In genomic region chr16:84726670-84727467, GRCh38 we compare ENCODE assay signal across 1 cellular context.
TF ChIP-seq lines count a peak whose summit lies in the region.

No MANE protein-coding gene starts in this region.

TF ChIP-seq in GM12878, 131 proteins besides CTCF, POLR2A, EP300 and RAD21 (continued from another document):
- no peak for TF ChIP-seq ZBTB40 (IDR thresholded peaks at IDR 0.05; ENCODE audit: borderline replicate concordance)
- TF ChIP-seq CHD1 (IDR thresholded peaks at IDR 0.05; ENCODE audit: low read depth, low read length) = no peak
- TF ChIP-seq BCLAF1 (IDR thresholded peaks at IDR 0.05) = no peak
- TF ChIP-seq TCF7 (IDR thresholded peaks at IDR 0.05; ENCODE audit: borderline replicate concordance) = no peak
- TF ChIP-seq CHD2 (IDR thresholded peaks at IDR 0.05; ENCODE audit: borderline replicate concordance, low read depth, low read length) = no peak
TF ChIP-seq in GM12878: peak in this region for 36.
